Comparison of ENCODE assay signal across 8 cellular contexts in genomic region chr17:29151567-29151966, GRCh38. TPM values are rescaled to one million over a fixed set of nuclear protein-coding genes. Genes with fewer than 3 reads are reported as not detected.
DNase-seq lines count a peak whose midpoint lies in the region; ATAC-seq and TF ChIP-seq lines count a peak whose summit lies in the region.

No MANE protein-coding gene starts in this region.

- no peaks in the 10 kb centered on the region for H3K27me3 ChIP-seq in neural progenitor cell

- no peak overlapping the region for H3K27ac Mint-ChIP-seq in neural progenitor cell
- H3K27ac Mint-ChIP-seq in activated naive CD4-positive, alpha-beta T cell treated with anti-CD3 and anti-CD28 coated beads, Interleukin-2, amount 50 U/mL, for 72 hours: peak overlapping the region in 1 of 2 donors; percentile 13

- H3K4me3 Mint-ChIP-seq in neural progenitor cell: no peak overlapping the region

- POLR2A ChIA-PET in RWPE1 (lab: Yijun Ruan, JAX; ENCODE audit: low non-redundant PET): no interaction called here

- no peaks in the 10 kb centered on the region for H3K36me3 ChIP-seq in neural progenitor cell

- no peaks in the 10 kb centered on the region for H3K36me3 Mint-ChIP-seq in neural progenitor cell
- no peaks in the 10 kb centered on the region for H3K36me3 Mint-ChIP-seq in activated naive CD4-positive, alpha-beta T cell treated with anti-CD3 and anti-CD28 coated beads, Interleukin-2, amount 50 U/mL, for 72 hours

- no peak for TF ChIP-seq CTCF in RWPE1 (conservative IDR thresholded peaks at IDR 0.05; ENCODE audit: low read depth)
- no peak for TF ChIP-seq CTCF in neural progenitor cell (IDR thresholded peaks at IDR 0.05)

- peaks cover 9% of the 10 kb centered on the region for H4K20me1 ChIP-seq in neural progenitor cell (ENCODE audit: low read depth)

- H3K4me3 ChIP-seq in neural progenitor cell: no peak overlapping the region

- peak; percentile 71 for DNase-seq in Daoy (ENCODE audit: low read depth)
- peak; percentile 45 for DNase-seq in RWPE1 (ENCODE audit: low spot score)
- peak; percentile 77 for DNase-seq in ecto neural progenitor cell (ENCODE audit: low spot score)
- DNase-seq in neural progenitor cell (ENCODE audit: low spot score): peak; percentile 38
- DNase-seq in activated gamma-delta T cell (lab: John Stamatoyannopoulos, UW): no peak
- no peak for DNase-seq in NCI-H748 treated with DMSO at 0.1 percent for 48 hours (lab: John Stamatoyannopoulos, UW)
- DNase-seq in NCI-H526 treated with DMSO at 0.1 percent for 48 hours (lab: John Stamatoyannopoulos, UW): no peak
- no peak for DNase-seq in activated naive CD4-positive, alpha-beta T cell treated with anti-CD3 and anti-CD28 coated beads, Interleukin-2, amount 50 U/mL, for 72 hours (ENCODE audit: low spot score in 2 of 2)

- no peaks in the 10 kb centered on the region for H3K9me3 ChIP-seq in neural progenitor cell (ENCODE audit: low read depth)

- H3K9ac ChIP-seq in neural progenitor cell: no peak overlapping the region

- peaks cover 7% of the 10 kb centered on the region for H3K27me3 Mint-ChIP-seq in neural progenitor cell (ENCODE audit: insufficient read depth, low read depth)

- peak overlapping the region; percentile 97 for H3K27ac ChIP-seq in RWPE1
- H3K27ac ChIP-seq in neural progenitor cell: no peak overlapping the region

- peaks cover 11% of the 10 kb centered on the region for H3F3A ChIP-seq in neural progenitor cell (ENCODE audit: low read depth)

- H3K4me1 ChIP-seq in neural progenitor cell: peaks cover 38% of the 10 kb centered on the region

- no peak overlapping the region for H3K4me2 ChIP-seq in neural progenitor cell

- H2AFZ ChIP-seq in neural progenitor cell (replicated peaks): no peak overlapping the region

- H3K4me1 Mint-ChIP-seq in neural progenitor cell: peaks cover 41% of the 10 kb centered on the region

- CTCF ChIA-PET in RWPE1 (lab: Yijun Ruan, JAX): no interaction called here

- no peaks in the 10 kb centered on the region for H3K9me3 Mint-ChIP-seq in neural progenitor cell
- no peaks in the 10 kb centered on the region for H3K9me3 Mint-ChIP-seq in activated naive CD4-positive, alpha-beta T cell treated with anti-CD3 and anti-CD28 coated beads, Interleukin-2, amount 50 U/mL, for 72 hours

- ATAC-seq in activated naive CD4-positive, alpha-beta T cell treated with anti-CD3 and anti-CD28 coated beads, Interleukin-2, amount 50 U/mL, for 72 hours: no peak

- peaks cover 6% of the 10 kb centered on the region for H3K79me2 ChIP-seq in neural progenitor cell (ENCODE audit: low read depth)

RNA-seq across cellular contexts. Expression of gene MYO18A, which starts 28.6 kb away (rescaled TPM):
- 11.9 and 20.1 TPM in 2 replicates for total RNA-seq in Daoy (2014; rRNA removed; shearing (Covaris generic))
- 11.6 and 24.8 TPM in 2 replicates for total RNA-seq in neural progenitor cell (ENCODE audit: low replicate concordance)
- total RNA-seq in activated naive CD4-positive, alpha-beta T cell treated with anti-CD3 and anti-CD28 coated beads, Interleukin-2, amount 50 U/mL, for 72 hours: 10 to 100 TPM; 38.8 to 62.8 TPM

Comparison
In these comparisons a context has a peak if more than half of its experiments do, and no peak if none do; other contexts are left out.
1. DNase-seq: peak in Daoy (single experiment), RWPE1 (single experiment), ecto neural progenitor cell (single experiment) and neural progenitor cell (single experiment); none in activated gamma-delta T cell (single experiment), NCI-H748 treated with DMSO at 0.1 percent for 48 hours (single experiment), NCI-H526 treated with DMSO at 0.1 percent for 48 hours (single experiment) and activated naive CD4-positive, alpha-beta T cell treated with anti-CD3 and anti-CD28 coated beads, Interleukin-2, amount 50 U/mL, for 72 hours (0 of 2).